Comparison of ENCODE assay signal across 22 cellular contexts in genomic region chr9:74711371-74711770, GRCh38.
DNase-seq lines count a peak whose midpoint lies in the region; ATAC-seq and TF ChIP-seq lines count a peak whose summit lies in the region.
"Had no signal": no experiment of that assay in that cellular context is flagged by ENCODE, and none has a peak within 500 bp of the region (broad histone marks: within the 10 kb centered on the region; RNA-seq: fewer than 3 reads in every experiment).

No MANE protein-coding gene starts in this region.

- in situ Hi-C loops in Caki2 (cut with HindIII; ENCODE audit: low pct_unique_long_range_greater_than_20kb, low sequenced_read_pairs): no loop called here

- no peak overlapping the region for H3K4me3 ChIP-seq in kidney epithelial cell (ENCODE audit: low read depth, low read length)
- no peak overlapping the region for H3K4me3 ChIP-seq in left lung
- H3K4me3 ChIP-seq: A549; BLaER1 treated with 17β-estradiol and CSF1 and Interleukin-3, amounts not matched to agents 10 nM and 100 nM; HAP-1 had no signal

- H3K27me3 ChIP-seq in kidney epithelial cell (ENCODE audit: control insufficient read depth, insufficient read depth, low read length) (no peaks in the 10 kb centered on the region), left lung (no peaks in the 10 kb centered on the region)
- H3K27me3 ChIP-seq: BE2C; BLaER1 treated with 17β-estradiol and CSF1 and Interleukin-3, amounts not matched to agents 10 nM and 100 nM had no signal

- ATAC-seq in left lung (no peak), GM21360 (IDR thresholded peaks at IDR 0.05; ENCODE audit: unreplicated experiment) (no peak)
- ATAC-seq: A549 had no signal

- intact Hi-C loops in left lung (cut with DNase I): no loop called here

- DNase-seq in Caki2 (ENCODE audit: low read depth) (peak; percentile 2), kidney epithelial cell (ENCODE audit: low read depth) (peak; percentile 75), left kidney (ENCODE audit: low read depth, low spot score) (peak; percentile 83), renal cortical epithelial cell (ENCODE audit: low read depth) (peak; percentile 75), NCI-H1436 (lab: John Stamatoyannopoulos, UW) (no peak), left lung (no peak)
- DNase-seq: 8988T; ACHN; AML-193; BE2C; Calu3; CD4-positive, alpha-beta T cell; CD8-positive, alpha-beta memory T cell; DMS53; DMS79 treated with DMSO at 0.1 percent for 48 hours; GF-D8; GOT3; HFFc6 had no signal

- no peak overlapping the region for H3K27ac ChIP-seq in left lung
- H3K27ac ChIP-seq: A549; BLaER1 treated with 17β-estradiol and CSF1 and Interleukin-3, amounts not matched to agents 10 nM and 100 nM had no signal

- H3K36me3 ChIP-seq in kidney epithelial cell (ENCODE audit: control insufficient read depth, insufficient read depth, low read length) (no peaks in the 10 kb centered on the region), left lung (no peaks in the 10 kb centered on the region)
- H3K36me3 ChIP-seq: BE2C; BLaER1 treated with 17β-estradiol and CSF1 and Interleukin-3, amounts not matched to agents 10 nM and 100 nM; HAP-1 had no signal

- H3K9me3 ChIP-seq in left lung: no peaks in the 10 kb centered on the region
- H3K9me3 ChIP-seq: A549; BE2C; BLaER1 treated with 17β-estradiol and CSF1 and Interleukin-3, amounts not matched to agents 10 nM and 100 nM; HAP-1 had no signal

- no peaks in the 10 kb centered on the region for H3K4me1 ChIP-seq in left lung
- H3K4me1 ChIP-seq: A549; BE2C; BLaER1 treated with 17β-estradiol and CSF1 and Interleukin-3, amounts not matched to agents 10 nM and 100 nM; HAP-1 had no signal

- TF ChIP-seq CTCF in kidney epithelial cell (IDR thresholded peaks at IDR 0.05; ENCODE audit: insufficient read depth, low read length, poor library complexity, severe bottlenecking) (no peak), left lung (IDR thresholded peaks at IDR 0.05) (no peak)

Comparison
In these comparisons a context has a peak if more than half of its experiments do, and no peak if none do; other contexts are left out.
1. DNase-seq: peak in Caki2 (single experiment), kidney epithelial cell (single experiment), left kidney (single experiment) and renal cortical epithelial cell (single experiment); none in NCI-H1436 (single experiment) and left lung (0 of 2).